14 cellular contexts compared by ENCODE assay signal in genomic region chr4:1460967-1461868, GRCh38. TPM values are rescaled to one million over a fixed set of nuclear protein-coding genes. Genes with fewer than 3 reads are reported as not detected.
"Had no signal": no experiment of that assay in that cellular context is flagged by ENCODE, and none has a peak within 500 bp of the region (broad histone marks: within the 10 kb centered on the region; RNA-seq: fewer than 3 reads in every experiment).

No MANE protein-coding gene starts in this region.

- H3K27ac ChIP-seq: adrenal gland, hepatocyte, ovary, testis had no signal

- H3K4me1 ChIP-seq: adrenal gland, testis had no signal

- H3K4me3 ChIP-seq: adrenal gland, hepatocyte, ovary, testis had no signal

- H2AFZ ChIP-seq: hepatocyte had no signal

- H3K79me2 ChIP-seq: hepatocyte had no signal

- ATAC-seq: activated T-helper 17 cell treated with anti-CD3 and anti-CD28 coated beads, Interleukin-2, amount 50 U/mL, for 72 hours; effector memory CD8-positive, alpha-beta T cell; natural killer cell treated with Interleukin-12 subunit alpha and Interleukin-12 subunit beta and Interleukin-15 and Interleukin-18, amount 100 ng/mL, for 72 hours had no signal

- DNase-seq: activated CD4-positive, alpha-beta memory T cell treated with anti-CD3 and anti-CD28 coated beads for 36 hours; activated CD4-positive, alpha-beta T cell treated with anti-CD3 and anti-CD28 coated beads for 1 hour; activated naive CD4-positive, alpha-beta T cell treated with anti-CD3 and anti-CD28 coated beads for 36 hours; central memory CD4-positive, alpha-beta T cell; effector memory CD8-positive, alpha-beta T cell; erythroblast; stimulated activated CD4-positive, alpha-beta T cell treated with anti-CD3 and anti-CD28 coated beads, Interleukin-2, amount 100 ng/mL, for 48 hours; testis had no signal

- H3K36me3 ChIP-seq: adrenal gland, ovary had no signal

- H3K4me2 ChIP-seq: hepatocyte had no signal

- H3K27me3 ChIP-seq: ovary, testis had no signal

- H3K9me3 ChIP-seq: adrenal gland, ovary, testis had no signal

RNA-seq across cellular contexts. Expression of gene NKX1-1, which starts 55.0 kb away (rescaled TPM):
- total RNA-seq: activated CD4-positive, alpha-beta memory T cell treated with anti-CD3 and anti-CD28 coated beads for 36 hours; activated naive CD4-positive, alpha-beta T cell treated with anti-CD3 and anti-CD28 coated beads for 36 hours; activated T-helper 17 cell treated with anti-CD3 and anti-CD28 coated beads, Interleukin-2, amount 50 U/mL, for 72 hours; adrenal gland; hepatocyte; natural killer cell treated with Interleukin-12 subunit alpha and Interleukin-12 subunit beta and Interleukin-15 and Interleukin-18, amount 100 ng/mL, for 72 hours; ovary; urinary bladder had no signal
